23 cellular contexts compared by ENCODE assay signal in genomic region chr11:85758480-85759039, GRCh38.
DNase-seq lines count a peak whose midpoint lies in the region; ATAC-seq lines count a peak whose summit lies in the region.
"Had no signal": no experiment of that assay in that cellular context is flagged by ENCODE, and none has a peak within 500 bp of the region (broad histone marks: within the 10 kb centered on the region; RNA-seq: fewer than 3 reads in every experiment).

No MANE protein-coding gene starts in this region.

- no peak overlapping the region for H3K4me3 Mint-ChIP-seq in activated naive CD4-positive, alpha-beta T cell treated with anti-CD3 and anti-CD28 coated beads, Interleukin-2, amount 10 ng/mL, durations not matched to agents 7 days and 5 days
- no peak overlapping the region for H3K4me3 Mint-ChIP-seq in activated naive CD8-positive, alpha-beta T cell treated with anti-CD3 and anti-CD28 coated beads, Interleukin-2, amount 50 U/mL, for 24 hours
- H3K4me3 Mint-ChIP-seq in stimulated activated naive CD8-positive, alpha-beta T cell treated with anti-CD3 and anti-CD28 coated beads, Interleukin-15, amount 100 ng/mL, for 72 hours: peak overlapping the region; percentile 32 to 41
- H3K4me3 Mint-ChIP-seq: activated CD4-positive, alpha-beta memory T cell treated with anti-CD3 and anti-CD28 coated beads, Interleukin-2, amount 10 ng/mL, durations not matched to agents 7 days and 5 days; activated naive CD8-positive, alpha-beta T cell; neural crest cell; stimulated activated naive B cell treated with anti-CD40 and anti-IgM and Interleukin-4, amounts not matched to agents 10 μg/mL and 1 μg/mL and 100 μg/mL, for 72 hours had no signal

- H3K27me3 Mint-ChIP-seq in activated naive CD4-positive, alpha-beta T cell treated with anti-CD3 and anti-CD28 coated beads, Interleukin-2, amount 10 ng/mL, durations not matched to agents 7 days and 5 days: no peaks in the 10 kb centered on the region
- no peaks in the 10 kb centered on the region for H3K27me3 Mint-ChIP-seq in activated naive CD8-positive, alpha-beta T cell treated with anti-CD3 and anti-CD28 coated beads, Interleukin-2, amount 50 U/mL, for 24 hours
- no peaks in the 10 kb centered on the region for H3K27me3 Mint-ChIP-seq in stimulated activated naive CD8-positive, alpha-beta T cell treated with anti-CD3 and anti-CD28 coated beads, Interleukin-15, amount 100 ng/mL, for 72 hours
- H3K27me3 Mint-ChIP-seq: activated CD4-positive, alpha-beta memory T cell treated with anti-CD3 and anti-CD28 coated beads, Interleukin-2, amount 10 ng/mL, durations not matched to agents 7 days and 5 days; activated naive CD8-positive, alpha-beta T cell; stimulated activated naive B cell treated with anti-CD40 and anti-IgM and Interleukin-4, amounts not matched to agents 10 μg/mL and 1 μg/mL and 100 μg/mL, for 72 hours had no signal

- CTCF ChIA-PET in activated naive CD4-positive, alpha-beta T cell treated with anti-CD3 and anti-CD28 coated beads, Interleukin-2, amount 10 ng/mL, durations not matched to agents 7 days and 5 days (lab: Charles Lee): no interaction called here

- H3K9me3 Mint-ChIP-seq in activated naive CD4-positive, alpha-beta T cell treated with anti-CD3 and anti-CD28 coated beads, Interleukin-2, amount 10 ng/mL, durations not matched to agents 7 days and 5 days: peaks cover 5% of the 10 kb centered on the region
- no peaks in the 10 kb centered on the region for H3K9me3 Mint-ChIP-seq in activated naive CD8-positive, alpha-beta T cell treated with anti-CD3 and anti-CD28 coated beads, Interleukin-2, amount 50 U/mL, for 24 hours
- no peaks in the 10 kb centered on the region for H3K9me3 Mint-ChIP-seq in stimulated activated naive CD8-positive, alpha-beta T cell treated with anti-CD3 and anti-CD28 coated beads, Interleukin-15, amount 100 ng/mL, for 72 hours
- H3K9me3 Mint-ChIP-seq: activated CD4-positive, alpha-beta memory T cell treated with anti-CD3 and anti-CD28 coated beads, Interleukin-2, amount 10 ng/mL, durations not matched to agents 7 days and 5 days; neural crest cell; stimulated activated naive B cell treated with anti-CD40 and anti-IgM and Interleukin-4, amounts not matched to agents 10 μg/mL and 1 μg/mL and 100 μg/mL, for 72 hours had no signal

- H3K4me1 Mint-ChIP-seq in activated naive CD4-positive, alpha-beta T cell treated with anti-CD3 and anti-CD28 coated beads, Interleukin-2, amount 10 ng/mL, durations not matched to agents 7 days and 5 days: peaks cover 65% of the 10 kb centered on the region
- H3K4me1 Mint-ChIP-seq in activated naive CD8-positive, alpha-beta T cell treated with anti-CD3 and anti-CD28 coated beads, Interleukin-2, amount 50 U/mL, for 24 hours: peaks cover 76% of the 10 kb centered on the region
- H3K4me1 Mint-ChIP-seq in stimulated activated naive CD8-positive, alpha-beta T cell treated with anti-CD3 and anti-CD28 coated beads, Interleukin-15, amount 100 ng/mL, for 72 hours: peaks cover 81% of the 10 kb centered on the region

- no peak for DNase-seq in activated naive CD4-positive, alpha-beta T cell treated with anti-CD3 and anti-CD28 coated beads, Interleukin-2, amount 10 ng/mL, durations not matched to agents 7 days and 5 days
- no peak for DNase-seq in activated naive CD4-positive, alpha-beta T cell (lab: John Stamatoyannopoulos, UW)
- DNase-seq in activated naive CD8-positive, alpha-beta T cell treated with anti-CD3 and anti-CD28 coated beads, Interleukin-2, amount 50 U/mL, for 24 hours: no peak
- DNase-seq in stimulated activated naive CD8-positive, alpha-beta T cell treated with anti-CD3 and anti-CD28 coated beads, Interleukin-15, amount 100 ng/mL, for 72 hours: no peak
- DNase-seq in HUDEP-2 (lab: John Stamatoyannopoulos, UW; ENCODE audit: unreplicated experiment in 76 of 76) (no peak), UCSD-AML1 (lab: John Stamatoyannopoulos, UW; ENCODE audit: unreplicated experiment) (no peak)
- DNase-seq: activated CD4-positive, alpha-beta memory T cell treated with anti-CD3 and anti-CD28 coated beads, Interleukin-2, amount 10 ng/mL, durations not matched to agents 7 days and 5 days; activated CD4-positive, CD25-positive, alpha-beta regulatory T cell; Caco-2; effector memory CD4-positive, alpha-beta T cell; erythroblast; hypothalamus; KG1; NCI-H1105; NCI-H187; ovary; stimulated activated naive B cell treated with anti-CD40 and anti-IgM and Interleukin-4, amounts not matched to agents 10 μg/mL and 1 μg/mL and 100 μg/mL, for 72 hours; SW 1271 had no signal

- peaks cover 73% of the 10 kb centered on the region for H3K36me3 Mint-ChIP-seq in activated naive CD4-positive, alpha-beta T cell treated with anti-CD3 and anti-CD28 coated beads, Interleukin-2, amount 10 ng/mL, durations not matched to agents 7 days and 5 days
- peaks cover 3% of the 10 kb centered on the region for H3K36me3 Mint-ChIP-seq in activated naive CD8-positive, alpha-beta T cell treated with anti-CD3 and anti-CD28 coated beads, Interleukin-2, amount 50 U/mL, for 24 hours (ENCODE audit: low read depth)
- H3K36me3 Mint-ChIP-seq: stimulated activated naive B cell treated with anti-CD40 and anti-IgM and Interleukin-4, amounts not matched to agents 10 μg/mL and 1 μg/mL and 100 μg/mL, for 72 hours had no signal

- peak; percentile 60 for ATAC-seq in HG02852 (IDR thresholded peaks at IDR 0.05; ENCODE audit: unreplicated experiment)
- peak; percentile 58 for ATAC-seq in activated naive CD8-positive, alpha-beta T cell treated with anti-CD3 and anti-CD28 coated beads, Interleukin-2, amount 50 U/mL, for 24 hours
- peak; percentile 65 for ATAC-seq in stimulated activated naive CD8-positive, alpha-beta T cell treated with anti-CD3 and anti-CD28 coated beads, Interleukin-15, amount 100 ng/mL, for 72 hours
- no peak for ATAC-seq in HG03139 (IDR thresholded peaks at IDR 0.05; ENCODE audit: unreplicated experiment)
- ATAC-seq: left lobe of liver; stimulated activated naive B cell treated with anti-CD40 and anti-IgM and Interleukin-4, amounts not matched to agents 10 μg/mL and 1 μg/mL and 100 μg/mL, for 72 hours had no signal

- H3K27ac Mint-ChIP-seq in activated naive CD4-positive, alpha-beta T cell treated with anti-CD3 and anti-CD28 coated beads, Interleukin-2, amount 10 ng/mL, durations not matched to agents 7 days and 5 days: peak overlapping the region; percentile 77
- peak overlapping the region; percentile 37 for H3K27ac Mint-ChIP-seq in activated naive CD8-positive, alpha-beta T cell treated with anti-CD3 and anti-CD28 coated beads, Interleukin-2, amount 50 U/mL, for 24 hours
- peak overlapping the region in 1 of 2 donors; percentile 76 for H3K27ac Mint-ChIP-seq in stimulated activated naive CD8-positive, alpha-beta T cell treated with anti-CD3 and anti-CD28 coated beads, Interleukin-15, amount 100 ng/mL, for 72 hours
- H3K27ac Mint-ChIP-seq: activated CD4-positive, alpha-beta memory T cell treated with anti-CD3 and anti-CD28 coated beads, Interleukin-2, amount 10 ng/mL, durations not matched to agents 7 days and 5 days; activated naive CD8-positive, alpha-beta T cell; stimulated activated naive B cell treated with anti-CD40 and anti-IgM and Interleukin-4, amounts not matched to agents 10 μg/mL and 1 μg/mL and 100 μg/mL, for 72 hours had no signal

Comparison
In these comparisons a context has a peak if more than half of its experiments do, and no peak if none do; other contexts are left out.
1. H3K4me3 Mint-ChIP-seq: peak in stimulated activated naive CD8-positive, alpha-beta T cell treated with anti-CD3 and anti-CD28 coated beads, Interleukin-15, amount 100 ng/mL, for 72 hours (2 of 2); none in activated naive CD4-positive, alpha-beta T cell treated with anti-CD3 and anti-CD28 coated beads, Interleukin-2, amount 10 ng/mL, durations not matched to agents 7 days and 5 days (single experiment) and activated naive CD8-positive, alpha-beta T cell treated with anti-CD3 and anti-CD28 coated beads, Interleukin-2, amount 50 U/mL, for 24 hours (single experiment).